Comparison of ENCODE assay signal across 8 cellular contexts in the genomic region with DNA sequence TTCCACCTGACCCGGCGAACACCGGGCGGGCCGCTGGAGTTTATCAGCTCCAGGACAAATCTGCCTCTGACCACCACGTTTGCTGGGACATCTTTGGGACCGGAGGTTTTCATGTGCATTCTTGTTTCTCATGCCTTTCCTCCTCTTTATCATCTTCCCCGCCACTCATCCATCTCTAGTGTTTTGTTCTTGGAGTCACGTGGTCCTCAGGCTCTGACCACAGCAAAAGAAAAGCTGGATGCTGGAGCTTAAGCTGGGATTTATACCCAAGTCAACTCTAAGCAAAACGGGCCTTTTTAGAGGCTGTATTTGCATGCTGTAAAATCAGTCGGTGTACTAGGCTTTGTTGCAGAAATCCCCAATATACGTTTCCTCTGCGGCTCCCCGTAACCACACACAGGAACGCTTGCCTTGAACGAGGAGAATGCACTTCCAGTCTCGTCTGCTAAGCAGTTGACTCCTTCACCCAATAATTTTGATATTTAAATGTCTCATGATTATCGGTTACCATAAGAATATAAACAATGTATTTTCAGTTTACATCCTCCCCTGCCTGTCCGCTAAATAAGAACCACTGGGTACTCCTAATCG. TPM values are rescaled to one million over a fixed set of nuclear protein-coding genes. Genes with fewer than 3 reads are reported as not detected.
DNase-seq lines count a peak whose midpoint lies in the region; ATAC-seq, FAIRE-seq and TF ChIP-seq lines count a peak whose summit lies in the region.

No MANE protein-coding gene starts in this region.

- H3K79me2 ChIP-seq in OCI-LY1 (ENCODE audit: insufficient read depth, low read length) = peaks cover 18% of the 10 kb centered on the region

- no peaks in the 10 kb centered on the region for H4K20me1 ChIP-seq in OCI-LY1 (ENCODE audit: insufficient read depth, low read length)

- H3K9me2 ChIP-seq in OCI-LY1 (ENCODE audit: low read depth, low read length) = no peaks in the 10 kb centered on the region

- H3K27me3 ChIP-seq in OCI-LY1 (ENCODE audit: insufficient read depth, low read length) (no peaks in the 10 kb centered on the region), body of pancreas (no peaks in the 10 kb centered on the region)

- FAIRE-seq in kidney (lab: Jason Lieb, UNC) = no peak

- no peak for TF ChIP-seq CTCF in OCI-LY1 (IDR thresholded peaks at IDR 0.05; ENCODE audit: low read length)
- TF ChIP-seq CTCF in body of pancreas (IDR thresholded peaks at IDR 0.05) = no peak
- no peak for TF ChIP-seq CTCF in kidney (IDR thresholded peaks at IDR 0.05; ENCODE audit: borderline replicate concordance, extremely low read depth, insufficient read depth)
- no peak for TF ChIP-seq CTCF in omental fat pad (IDR thresholded peaks at IDR 0.05)

- intact Hi-C loops in body of pancreas (cut with DNase I) (no loop called here), kidney (cut with DNase I) (no loop called here)

- H3K4me1 Mint-ChIP-seq in stimulated activated naive B cell treated with anti-CD40 and anti-IgM and Interleukin-4, amounts not matched to agents 10 μg/mL and 1 μg/mL and 100 μg/mL, for 72 hours = peaks cover 36 to 52% of the 10 kb centered on the region in 2 donors

- H3K4me1 ChIP-seq in OCI-LY1 (ENCODE audit: insufficient read depth, low read length, severe bottlenecking) = peaks cover 42% of the 10 kb centered on the region
- peaks cover 30% of the 10 kb centered on the region for H3K4me1 ChIP-seq in body of pancreas
- H3K4me1 ChIP-seq in kidney (ENCODE audit: control insufficient read depth in 1 of 2, insufficient read depth in 1 of 2, low read depth in 1 of 2, low read length in 2 of 2) = peaks cover 6 to 11% of the 10 kb centered on the region in 2 donors

- peak overlapping the region; percentile 92 to 98 for H3K4me3 Mint-ChIP-seq in stimulated activated naive B cell treated with anti-CD40 and anti-IgM and Interleukin-4, amounts not matched to agents 10 μg/mL and 1 μg/mL and 100 μg/mL, for 72 hours

- H3F3A ChIP-seq in OCI-LY1 (ENCODE audit: insufficient read depth, low read length) = no peaks in the 10 kb centered on the region

- WGBS in body of pancreas, 2 donors = 2 to 5% methylated on average over 20 of the region's 20 CpGs

- H3K27ac ChIP-seq in OCI-LY1 (ENCODE audit: low read depth, low read length, poor library complexity, severe bottlenecking) (peak overlapping the region; percentile 89), body of pancreas (peak overlapping the region; percentile 63 to 90 (median 76)), kidney (ENCODE audit: low read depth in 2 of 2, low read length in 2 of 2) (peak overlapping the region; percentile 76 to 82)

- H3K4me3 ChIP-seq in OCI-LY1 (ENCODE audit: low read depth, low read length, poor library complexity, severe bottlenecking) (peak overlapping the region; percentile 74), body of pancreas (peak overlapping the region; percentile 94 to 98), kidney (ENCODE audit: low read length in 2 of 2) (peak overlapping the region; percentile 68 to 93)

- H3K9ac ChIP-seq in OCI-LY1 (ENCODE audit: low read length) = peak overlapping the region; percentile 82
- peak overlapping the region; percentile 37 to 84 for H3K9ac ChIP-seq in kidney (ENCODE audit: low read length in 2 of 2)

- H3K27me3 Mint-ChIP-seq in stimulated activated naive B cell treated with anti-CD40 and anti-IgM and Interleukin-4, amounts not matched to agents 10 μg/mL and 1 μg/mL and 100 μg/mL, for 72 hours = no peaks in the 10 kb centered on the region

- H3K4me2 ChIP-seq in OCI-LY1 (ENCODE audit: low read length) = peak overlapping the region; percentile 96

- H3K36me3 ChIP-seq in OCI-LY1 (ENCODE audit: insufficient read depth, low read length) = peaks cover 64% of the 10 kb centered on the region
- peaks cover 5 to 13% of the 10 kb centered on the region in 2 donors for H3K36me3 ChIP-seq in body of pancreas (replicated peaks in 1 of 2; ENCODE audit: insufficient read depth in 1 of 2, low read depth in 2 of 2)
- H3K36me3 ChIP-seq in kidney (ENCODE audit: control insufficient read depth in 1 of 2, insufficient read depth in 2 of 2, low read length in 2 of 2) = peaks cover 16 to 35% of the 10 kb centered on the region in 2 donors

- no peaks in the 10 kb centered on the region for H3K9me3 Mint-ChIP-seq in stimulated activated naive B cell treated with anti-CD40 and anti-IgM and Interleukin-4, amounts not matched to agents 10 μg/mL and 1 μg/mL and 100 μg/mL, for 72 hours

- ATAC-seq in HG02759 (IDR thresholded peaks at IDR 0.05; ENCODE audit: unreplicated experiment) (peak; percentile 4), body of pancreas (no peak), omental fat pad (ENCODE audit: low FRiP score) (no peak)
- ATAC-seq in stimulated activated naive B cell treated with anti-CD40 and anti-IgM and Interleukin-4, amounts not matched to agents 10 μg/mL and 1 μg/mL and 100 μg/mL, for 72 hours (replicated peaks) = no peak

- DNase-seq in ELF-1 (ENCODE audit: low read depth, low spot score) (peak; percentile 58), body of pancreas (no peak), kidney (no peak), omental fat pad (ENCODE audit: low spot score) (no peak), NCI-H1105 treated with DMSO at 0.1 percent for 48 hours (lab: John Stamatoyannopoulos, UW) (no peak)
- DNase-seq in stimulated activated naive B cell treated with anti-CD40 and anti-IgM and Interleukin-4, amounts not matched to agents 10 μg/mL and 1 μg/mL and 100 μg/mL, for 72 hours = no peak

- H3K27ac Mint-ChIP-seq in stimulated activated naive B cell treated with anti-CD40 and anti-IgM and Interleukin-4, amounts not matched to agents 10 μg/mL and 1 μg/mL and 100 μg/mL, for 72 hours = peak overlapping the region; percentile 86

- no peaks in the 10 kb centered on the region for H3K9me3 ChIP-seq in OCI-LY1 (ENCODE audit: low read length)
- no peaks in the 10 kb centered on the region for H3K9me3 ChIP-seq in body of pancreas
- no peaks in the 10 kb centered on the region for H3K9me3 ChIP-seq in kidney (ENCODE audit: control insufficient read depth in 1 of 2, low read length in 2 of 2)

- peaks cover 46 to 54% of the 10 kb centered on the region in 2 donors for H3K36me3 Mint-ChIP-seq in stimulated activated naive B cell treated with anti-CD40 and anti-IgM and Interleukin-4, amounts not matched to agents 10 μg/mL and 1 μg/mL and 100 μg/mL, for 72 hours

- no peak overlapping the region for H2AFZ ChIP-seq in OCI-LY1 (ENCODE audit: low read length)

- TF ChIP-seq POLR2A in body of pancreas (IDR thresholded peaks at IDR 0.05) = no peak

RNA-seq across cellular contexts. Expression of a gene that starts 0.6 kb away (rescaled TPM):
- 10 to 100 TPM; 12.5 to 41.9 TPM for total RNA-seq in body of pancreas
- total RNA-seq in kidney = 31.1 TPM
- 164 TPM for polyA plus RNA-seq in kidney (ENCODE audit: insufficient read depth, low read depth, low replicate concordance)
- 10 to 100 TPM; 34.3 to 81.2 (median 44.2) TPM for total RNA-seq in omental fat pad

RNA-seq across cellular contexts. Expression of a gene that starts 0.9 kb away (rescaled TPM):
- total RNA-seq in body of pancreas (10 to 100 TPM in 1 of 2 donors, 1 to 10 TPM in 1; 4.9 to 16.3 TPM), kidney (29.6 TPM), omental fat pad (10 to 100 TPM; 16.1 to 57.5 (median 49.5) TPM)
- 96.7 TPM for polyA plus RNA-seq in kidney (ENCODE audit: insufficient read depth, low read depth, low replicate concordance)
